Comparison of ENCODE assay signal across 24 cellular contexts in genomic region chr16:59773330-59773729, GRCh38.
"Had no signal": no experiment of that assay in that cellular context is flagged by ENCODE, and none has a peak within 500 bp of the region (broad histone marks: within the 10 kb centered on the region; RNA-seq: fewer than 3 reads in every experiment).

No MANE protein-coding gene starts in this region.

- H3K27me3 Mint-ChIP-seq: dendritic cell treated with granulocyte-macrophage colony-stimulating factor and Interleukin-4, amounts not matched to agents 40 ng/mL and 50 ng/mL, for 4 days; effector memory CD8-positive, alpha-beta T cell had no signal

- H3K4me3 ChIP-seq: colonic mucosa, coronary artery, dorsolateral prefrontal cortex, esophagus muscularis mucosa, esophagus squamous epithelium, gastrocnemius medialis, gastroesophageal sphincter, heart left ventricle, heart right ventricle had no signal

- H3K27ac ChIP-seq: colonic mucosa, coronary artery, dorsolateral prefrontal cortex, epithelial cell of prostate, esophagus muscularis mucosa, esophagus squamous epithelium, foreskin keratinocyte, gastrocnemius medialis, gastroesophageal sphincter, heart left ventricle, heart right ventricle had no signal

- H3K9me3 ChIP-seq: colonic mucosa, esophagus muscularis mucosa, esophagus squamous epithelium, gastrocnemius medialis had no signal

- H3K27ac Mint-ChIP-seq: dendritic cell treated with granulocyte-macrophage colony-stimulating factor and Interleukin-4, amounts not matched to agents 40 ng/mL and 50 ng/mL, for 4 days; effector memory CD8-positive, alpha-beta T cell; endodermal cell had no signal

- H3K4me1 Mint-ChIP-seq: endodermal cell had no signal

- ATAC-seq: effector memory CD8-positive, alpha-beta T cell; esophagus mucosa; foreskin keratinocyte; gastrocnemius medialis; gastroesophageal sphincter; heart left ventricle; heart right ventricle had no signal

- H3K27me3 ChIP-seq: colonic mucosa, dorsolateral prefrontal cortex, esophagus muscularis mucosa, esophagus squamous epithelium, foreskin keratinocyte, gastrocnemius medialis, gastroesophageal sphincter, heart left ventricle, heart right ventricle had no signal

- DNase-seq: colonic mucosa; cortex of kidney; dermis blood vessel endothelial cell; dorsolateral prefrontal cortex; effector CD4-positive, alpha-beta T cell; effector CD8-positive, alpha-beta T cell; effector memory CD4-positive, alpha-beta T cell; effector memory CD8-positive, alpha-beta T cell; endodermal cell; erythroblast; esophagus squamous epithelium; foreskin fibroblast; foreskin keratinocyte; gastrocnemius medialis; glutamatergic neuron; head of caudate nucleus; heart left ventricle; heart right ventricle had no signal

- H3K4me3 Mint-ChIP-seq: dendritic cell treated with granulocyte-macrophage colony-stimulating factor and Interleukin-4, amounts not matched to agents 40 ng/mL and 50 ng/mL, for 4 days; effector memory CD8-positive, alpha-beta T cell; endodermal cell had no signal

- H3K36me3 ChIP-seq: colonic mucosa, esophagus muscularis mucosa, esophagus squamous epithelium, gastrocnemius medialis, gastroesophageal sphincter, heart left ventricle, heart right ventricle had no signal
